13 cellular contexts compared by ENCODE assay signal in genomic region chr2:45892757-45893156, GRCh38.
A peak's percentile ranks its signal among the peaks of the same experiment; 100 is the strongest.
DNase-seq lines count a peak whose midpoint lies in the region; ATAC-seq and TF ChIP-seq lines count a peak whose summit lies in the region.
"Had no signal": no experiment of that assay in that cellular context is flagged by ENCODE, and none has a peak within 500 bp of the region (broad histone marks: within the 10 kb centered on the region; RNA-seq: fewer than 3 reads in every experiment).

No MANE protein-coding gene starts in this region.

- no peaks in the 10 kb centered on the region for H3K9me3 Mint-ChIP-seq in neural progenitor cell

- no peak overlapping the region for H3K27ac Mint-ChIP-seq in neural progenitor cell

- peak; percentile 49 for ATAC-seq in body of pancreas
- ATAC-seq in GM19328 (IDR thresholded peaks at IDR 0.05; ENCODE audit: unreplicated experiment): no peak

- no peaks in the 10 kb centered on the region for H3K79me2 ChIP-seq in neural progenitor cell (ENCODE audit: low read depth)

- H2AFZ ChIP-seq in neural progenitor cell (replicated peaks): no peak overlapping the region

- no peaks in the 10 kb centered on the region for H3K36me3 Mint-ChIP-seq in neural progenitor cell

- DNase-seq in DMS79 treated with DMSO at 0.1 percent for 48 hours (lab: John Stamatoyannopoulos, UW): peak; percentile 99
- peak; percentile 74 to 92 (median 91) for DNase-seq in NCI-H1417 (lab: John Stamatoyannopoulos, UW)
- DNase-seq in body of pancreas: peak; percentile 50 to 65 (median 54)
- DNase-seq in neural progenitor cell (ENCODE audit: low spot score): no peak
- no peak for DNase-seq in dedifferentiated amniotic fluid mesenchymal stem cell (ENCODE audit: extremely low spot score)
- DNase-seq in activated gamma-delta T cell treated with Interleukin-2 at 50 U/mL for 16 hours: no peak
- DNase-seq in ascending aorta (ENCODE audit: low spot score in 2 of 2): no peak
- DNase-seq: anterior cingulate cortex; stimulated activated CD4-positive, alpha-beta T cell treated with anti-CD3 and anti-CD28 coated beads, Interleukin-2, amount 100 ng/mL, for 24 hours; stomach had no signal

- no peak for TF ChIP-seq CTCF in body of pancreas (IDR thresholded peaks at IDR 0.05)
- TF ChIP-seq CTCF in neural progenitor cell (IDR thresholded peaks at IDR 0.05): no peak
- TF ChIP-seq CTCF in ascending aorta (IDR thresholded peaks at IDR 0.05): no peak

- H3K27ac ChIP-seq in body of pancreas (peak overlapping the region; percentile 62 to 78 (median 72)), neural progenitor cell (no peak overlapping the region), ascending aorta (no peak overlapping the region)
- H3K27ac ChIP-seq: epithelial cell of prostate, neutrophil had no signal

- peaks cover 27% of the 10 kb centered on the region for H3K4me1 Mint-ChIP-seq in neural progenitor cell

- no peaks in the 10 kb centered on the region for H3K9me3 ChIP-seq in body of pancreas
- no peaks in the 10 kb centered on the region for H3K9me3 ChIP-seq in neural progenitor cell (ENCODE audit: low read depth)
- H3K9me3 ChIP-seq in ascending aorta: no peaks in the 10 kb centered on the region
- H3K9me3 ChIP-seq: neutrophil, stomach had no signal

- no peaks in the 10 kb centered on the region for H3K36me3 ChIP-seq in body of pancreas (replicated peaks in 1 of 2; ENCODE audit: insufficient read depth in 1 of 2, low read depth in 2 of 2)
- no peaks in the 10 kb centered on the region for H3K36me3 ChIP-seq in neural progenitor cell
- H3K36me3 ChIP-seq in ascending aorta: no peaks in the 10 kb centered on the region
- H3K36me3 ChIP-seq: neutrophil, stomach had no signal

- peaks cover 6% of the 10 kb centered on the region for H3K27me3 Mint-ChIP-seq in neural progenitor cell (ENCODE audit: insufficient read depth, low read depth)

- H3K9ac ChIP-seq in neural progenitor cell: no peak overlapping the region

- intact Hi-C loops in body of pancreas (cut with DNase I): no loop called here
- intact Hi-C loops in ascending aorta (cut with DNase I): no loop called here

- 17 to 21% methylated on average over 7 of the region's 7 CpGs for WGBS in body of pancreas, 2 donors

- H3F3A ChIP-seq in neural progenitor cell (ENCODE audit: low read depth): no peaks in the 10 kb centered on the region

- TF ChIP-seq POLR2A in body of pancreas (IDR thresholded peaks at IDR 0.05): no peak

- H4K20me1 ChIP-seq in neural progenitor cell (ENCODE audit: low read depth): no peaks in the 10 kb centered on the region

- peaks cover 49% of the 10 kb centered on the region for H3K4me1 ChIP-seq in body of pancreas
- H3K4me1 ChIP-seq in neural progenitor cell: no peaks in the 10 kb centered on the region
- no peaks in the 10 kb centered on the region for H3K4me1 ChIP-seq in ascending aorta

- H3K27me3 ChIP-seq in body of pancreas (no peaks in the 10 kb centered on the region), neural progenitor cell (no peaks in the 10 kb centered on the region), ascending aorta (no peaks in the 10 kb centered on the region)
- H3K27me3 ChIP-seq: neutrophil, stomach had no signal

- H3K4me2 ChIP-seq in neural progenitor cell: no peak overlapping the region

- peak overlapping the region; percentile 56 for H3K4me3 Mint-ChIP-seq in neural progenitor cell

- no peak overlapping the region for H3K4me3 ChIP-seq in body of pancreas
- H3K4me3 ChIP-seq in neural progenitor cell: no peak overlapping the region
- no peak overlapping the region for H3K4me3 ChIP-seq in ascending aorta
- H3K4me3 ChIP-seq: stomach had no signal

Comparison
In these comparisons a context has a peak if more than half of its experiments do, and no peak if none do; other contexts are left out.
1. DNase-seq: peak in DMS79 treated with DMSO at 0.1 percent for 48 hours (single experiment), NCI-H1417 (3 of 3) and body of pancreas (4 of 4); none in neural progenitor cell (single experiment), dedifferentiated amniotic fluid mesenchymal stem cell (single experiment), activated gamma-delta T cell treated with Interleukin-2 at 50 U/mL for 16 hours (single experiment) and ascending aorta (0 of 2).
2. H3K27ac ChIP-seq: peak in body of pancreas (4 of 4); none in neural progenitor cell (single experiment) and ascending aorta (0 of 2).